Comparison of ENCODE assay signal across 1 cellular context in the genomic region with DNA sequence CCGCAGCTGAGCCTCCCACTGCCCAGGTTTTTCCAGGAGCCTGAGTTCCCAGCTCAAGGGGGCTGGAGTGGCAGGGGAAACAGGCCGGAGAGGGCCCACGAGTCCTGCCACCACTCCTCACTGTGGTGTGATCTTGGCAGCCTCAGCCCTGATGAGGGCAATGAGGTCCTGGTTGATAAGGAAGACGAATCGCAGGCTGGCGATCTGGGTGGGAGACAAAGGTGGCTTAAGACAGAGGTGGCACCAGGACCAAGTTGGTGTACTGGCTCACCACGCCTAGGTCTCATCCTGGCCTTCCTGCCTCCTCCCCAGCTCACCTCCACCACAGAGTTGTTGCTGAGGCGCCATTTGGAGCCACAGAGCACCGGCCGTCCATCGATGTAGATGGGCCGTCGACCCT.
TF ChIP-seq lines count a peak whose summit lies in the region.

No MANE protein-coding gene starts in this region.

TF ChIP-seq in K562, 482 proteins besides CTCF, POLR2A, EP300 and RAD21:
- TF ChIP-seq, protein P1, sequence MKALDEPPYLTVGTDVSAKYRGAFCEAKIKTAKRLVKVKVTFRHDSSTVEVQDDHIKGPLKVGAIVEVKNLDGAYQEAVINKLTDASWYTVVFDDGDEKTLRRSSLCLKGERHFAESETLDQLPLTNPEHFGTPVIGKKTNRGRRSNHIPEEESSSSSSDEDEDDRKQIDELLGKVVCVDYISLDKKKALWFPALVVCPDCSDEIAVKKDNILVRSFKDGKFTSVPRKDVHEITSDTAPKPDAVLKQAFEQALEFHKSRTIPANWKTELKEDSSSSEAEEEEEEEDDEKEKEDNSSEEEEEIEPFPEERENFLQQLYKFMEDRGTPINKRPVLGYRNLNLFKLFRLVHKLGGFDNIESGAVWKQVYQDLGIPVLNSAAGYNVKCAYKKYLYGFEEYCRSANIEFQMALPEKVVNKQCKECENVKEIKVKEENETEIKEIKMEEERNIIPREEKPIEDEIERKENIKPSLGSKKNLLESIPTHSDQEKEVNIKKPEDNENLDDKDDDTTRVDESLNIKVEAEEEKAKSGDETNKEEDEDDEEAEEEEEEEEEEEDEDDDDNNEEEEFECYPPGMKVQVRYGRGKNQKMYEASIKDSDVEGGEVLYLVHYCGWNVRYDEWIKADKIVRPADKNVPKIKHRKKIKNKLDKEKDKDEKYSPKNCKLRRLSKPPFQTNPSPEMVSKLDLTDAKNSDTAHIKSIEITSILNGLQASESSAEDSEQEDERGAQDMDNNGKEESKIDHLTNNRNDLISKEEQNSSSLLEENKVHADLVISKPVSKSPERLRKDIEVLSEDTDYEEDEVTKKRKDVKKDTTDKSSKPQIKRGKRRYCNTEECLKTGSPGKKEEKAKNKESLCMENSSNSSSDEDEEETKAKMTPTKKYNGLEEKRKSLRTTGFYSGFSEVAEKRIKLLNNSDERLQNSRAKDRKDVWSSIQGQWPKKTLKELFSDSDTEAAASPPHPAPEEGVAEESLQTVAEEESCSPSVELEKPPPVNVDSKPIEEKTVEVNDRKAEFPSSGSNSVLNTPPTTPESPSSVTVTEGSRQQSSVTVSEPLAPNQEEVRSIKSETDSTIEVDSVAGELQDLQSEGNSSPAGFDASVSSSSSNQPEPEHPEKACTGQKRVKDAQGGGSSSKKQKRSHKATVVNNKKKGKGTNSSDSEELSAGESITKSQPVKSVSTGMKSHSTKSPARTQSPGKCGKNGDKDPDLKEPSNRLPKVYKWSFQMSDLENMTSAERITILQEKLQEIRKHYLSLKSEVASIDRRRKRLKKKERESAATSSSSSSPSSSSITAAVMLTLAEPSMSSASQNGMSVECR (CRISPR knock-in tag; IDR thresholded peaks at IDR 0.05): no peak
- TF ChIP-seq, protein P2, sequence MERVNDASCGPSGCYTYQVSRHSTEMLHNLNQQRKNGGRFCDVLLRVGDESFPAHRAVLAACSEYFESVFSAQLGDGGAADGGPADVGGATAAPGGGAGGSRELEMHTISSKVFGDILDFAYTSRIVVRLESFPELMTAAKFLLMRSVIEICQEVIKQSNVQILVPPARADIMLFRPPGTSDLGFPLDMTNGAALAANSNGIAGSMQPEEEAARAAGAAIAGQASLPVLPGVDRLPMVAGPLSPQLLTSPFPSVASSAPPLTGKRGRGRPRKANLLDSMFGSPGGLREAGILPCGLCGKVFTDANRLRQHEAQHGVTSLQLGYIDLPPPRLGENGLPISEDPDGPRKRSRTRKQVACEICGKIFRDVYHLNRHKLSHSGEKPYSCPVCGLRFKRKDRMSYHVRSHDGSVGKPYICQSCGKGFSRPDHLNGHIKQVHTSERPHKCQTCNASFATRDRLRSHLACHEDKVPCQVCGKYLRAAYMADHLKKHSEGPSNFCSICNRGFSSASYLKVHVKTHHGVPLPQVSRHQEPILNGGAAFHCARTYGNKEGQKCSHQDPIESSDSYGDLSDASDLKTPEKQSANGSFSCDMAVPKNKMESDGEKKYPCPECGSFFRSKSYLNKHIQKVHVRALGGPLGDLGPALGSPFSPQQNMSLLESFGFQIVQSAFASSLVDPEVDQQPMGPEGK (CRISPR knock-in tag; IDR thresholded peaks at IDR 0.05; ENCODE audit: borderline replicate concordance): no peak
- no peak for TF ChIP-seq NONO (IDR thresholded peaks at IDR 0.05; ENCODE audit: low read depth in 2 of 2, low read length in 1 of 2)
- no peak for TF ChIP-seq NFE2L1 (tag; IDR thresholded peaks at IDR 0.05; ENCODE audit: borderline replicate concordance, low read depth)
- TF ChIP-seq ETV1 (tag; conservative IDR thresholded peaks at IDR 0.05; ENCODE audit: low read depth): no peak
- TF ChIP-seq NBN (IDR thresholded peaks at IDR 0.05; ENCODE audit: low read depth): no peak
- TF ChIP-seq ZNF766 (CRISPR knock-in tag; conservative IDR thresholded peaks at IDR 0.05): no peak
- no peak for TF ChIP-seq MLLT1 (IDR thresholded peaks at IDR 0.05)
- TF ChIP-seq SMARCA4 (IDR thresholded peaks at IDR 0.05): no peak
- TF ChIP-seq HMBOX1 (IDR thresholded peaks at IDR 0.05): no peak
- TF ChIP-seq NR3C1 (CRISPR knock-in tag; IDR thresholded peaks at IDR 0.05): no peak
- no peak for TF ChIP-seq MCM5 (IDR thresholded peaks at IDR 0.05; ENCODE audit: low read depth)
- TF ChIP-seq FOSL1 (tag; conservative IDR thresholded peaks at IDR 0.05): no peak
- TF ChIP-seq, protein P3, sequence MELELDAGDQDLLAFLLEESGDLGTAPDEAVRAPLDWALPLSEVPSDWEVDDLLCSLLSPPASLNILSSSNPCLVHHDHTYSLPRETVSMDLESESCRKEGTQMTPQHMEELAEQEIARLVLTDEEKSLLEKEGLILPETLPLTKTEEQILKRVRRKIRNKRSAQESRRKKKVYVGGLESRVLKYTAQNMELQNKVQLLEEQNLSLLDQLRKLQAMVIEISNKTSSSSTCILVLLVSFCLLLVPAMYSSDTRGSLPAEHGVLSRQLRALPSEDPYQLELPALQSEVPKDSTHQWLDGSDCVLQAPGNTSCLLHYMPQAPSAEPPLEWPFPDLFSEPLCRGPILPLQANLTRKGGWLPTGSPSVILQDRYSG (tag; conservative IDR thresholded peaks at IDR 0.05; ENCODE audit: low read depth): no peak
- no peak for TF ChIP-seq CEBPB (tag; IDR thresholded peaks at IDR 0.05)
- no peak for TF ChIP-seq ETV5 (CRISPR knock-in tag; IDR thresholded peaks at IDR 0.05; ENCODE audit: low read depth)
- TF ChIP-seq, protein P4, sequence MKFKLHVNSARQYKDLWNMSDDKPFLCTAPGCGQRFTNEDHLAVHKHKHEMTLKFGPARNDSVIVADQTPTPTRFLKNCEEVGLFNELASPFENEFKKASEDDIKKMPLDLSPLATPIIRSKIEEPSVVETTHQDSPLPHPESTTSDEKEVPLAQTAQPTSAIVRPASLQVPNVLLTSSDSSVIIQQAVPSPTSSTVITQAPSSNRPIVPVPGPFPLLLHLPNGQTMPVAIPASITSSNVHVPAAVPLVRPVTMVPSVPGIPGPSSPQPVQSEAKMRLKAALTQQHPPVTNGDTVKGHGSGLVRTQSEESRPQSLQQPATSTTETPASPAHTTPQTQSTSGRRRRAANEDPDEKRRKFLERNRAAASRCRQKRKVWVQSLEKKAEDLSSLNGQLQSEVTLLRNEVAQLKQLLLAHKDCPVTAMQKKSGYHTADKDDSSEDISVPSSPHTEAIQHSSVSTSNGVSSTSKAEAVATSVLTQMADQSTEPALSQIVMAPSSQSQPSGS (CRISPR knock-in tag; IDR thresholded peaks at IDR 0.05): no peak
- TF ChIP-seq NR2F6 (CRISPR knock-in tag; IDR thresholded peaks at IDR 0.05): no peak
